Comparison of ENCODE assay signal across 1 cellular context in genomic region chr16:57829969-57830360, GRCh38.
TF ChIP-seq lines count a peak whose summit lies in the region.

No MANE protein-coding gene starts in this region.

TF ChIP-seq in K562, 482 proteins besides CTCF, POLR2A, EP300 and RAD21:
- TF ChIP-seq MCM2 (IDR thresholded peaks at IDR 0.05; ENCODE audit: low read depth): no peak
- TF ChIP-seq ZFP36 (IDR thresholded peaks at IDR 0.05; ENCODE audit: low read depth, low read length, partially characterized antibody): peak; percentile 40
- no peak for TF ChIP-seq SNIP1 (IDR thresholded peaks at IDR 0.05; ENCODE audit: low read depth)
- TF ChIP-seq BCOR (IDR thresholded peaks at IDR 0.05): peak; percentile 82
- TF ChIP-seq CXXC5 (CRISPR knock-in tag; IDR thresholded peaks at IDR 0.05): no peak
- no peak for TF ChIP-seq ZNF217 (CRISPR knock-in tag; IDR thresholded peaks at IDR 0.05)
- TF ChIP-seq RBM25 (IDR thresholded peaks at IDR 0.05; ENCODE audit: low read depth, low read length, severe bottlenecking): peak; percentile 83
